ENCODE assay signal across 1 cellular context in genomic region chr17:2468270-2468669, GRCh38.
TF ChIP-seq lines count a peak whose summit lies in the region.

No MANE protein-coding gene starts in this region.

TF ChIP-seq in GM23338, 12 proteins besides CTCF, POLR2A, EP300 and RAD21 (continued from another document):
- no peak for TF ChIP-seq ZNF462 (CRISPR knock-in tag; IDR thresholded peaks at IDR 0.05)
- no peak for TF ChIP-seq ZNF114 (CRISPR knock-in tag; IDR thresholded peaks at IDR 0.05)
- TF ChIP-seq EZH2 (IDR thresholded peaks at IDR 0.05; ENCODE audit: low read depth, unreplicated experiment): no peak
- no peak for TF ChIP-seq CREB1 (CRISPR knock-in tag; IDR thresholded peaks at IDR 0.05; ENCODE audit: low read depth)
- TF ChIP-seq JUNB (IDR thresholded peaks at IDR 0.05; ENCODE audit: unreplicated experiment): no peak
- no peak for TF ChIP-seq ZNF331 (CRISPR knock-in tag; IDR thresholded peaks at IDR 0.05; ENCODE audit: low read depth)
- no peak for TF ChIP-seq EZH2phosphoT487 (IDR thresholded peaks at IDR 0.05; ENCODE audit: unreplicated experiment)
- TF ChIP-seq NANOG (IDR thresholded peaks at IDR 0.05; ENCODE audit: borderline replicate concordance): no peak
- no peak for TF ChIP-seq ETS1 (IDR thresholded peaks at IDR 0.05)
